1 cellular context compared by ENCODE assay signal in genomic region chr17:29593546-29594440, GRCh38.
TF ChIP-seq lines count a peak whose summit lies in the region.

No MANE protein-coding gene starts in this region.

TF ChIP-seq in K562, 482 proteins besides CTCF, POLR2A, EP300 and RAD21 (continued from another document and continues in another):
- TF ChIP-seq MGA (IDR thresholded peaks at IDR 0.05): no peak
- TF ChIP-seq ATF2 (CRISPR knock-in tag; IDR thresholded peaks at IDR 0.05): peak; percentile 61; the same call in 1 of the 2 replicates
- no peak for TF ChIP-seq ZNF407 (IDR thresholded peaks at IDR 0.05; ENCODE audit: low read depth)
- no peak for TF ChIP-seq ZNF3 (CRISPR knock-in tag; IDR thresholded peaks at IDR 0.05)
- no peak for TF ChIP-seq DIDO1 (tag; IDR thresholded peaks at IDR 0.05; ENCODE audit: low read depth)
- TF ChIP-seq ZNF511 (CRISPR knock-in tag; IDR thresholded peaks at IDR 0.05): peak; percentile 99
- TF ChIP-seq, protein P1, sequence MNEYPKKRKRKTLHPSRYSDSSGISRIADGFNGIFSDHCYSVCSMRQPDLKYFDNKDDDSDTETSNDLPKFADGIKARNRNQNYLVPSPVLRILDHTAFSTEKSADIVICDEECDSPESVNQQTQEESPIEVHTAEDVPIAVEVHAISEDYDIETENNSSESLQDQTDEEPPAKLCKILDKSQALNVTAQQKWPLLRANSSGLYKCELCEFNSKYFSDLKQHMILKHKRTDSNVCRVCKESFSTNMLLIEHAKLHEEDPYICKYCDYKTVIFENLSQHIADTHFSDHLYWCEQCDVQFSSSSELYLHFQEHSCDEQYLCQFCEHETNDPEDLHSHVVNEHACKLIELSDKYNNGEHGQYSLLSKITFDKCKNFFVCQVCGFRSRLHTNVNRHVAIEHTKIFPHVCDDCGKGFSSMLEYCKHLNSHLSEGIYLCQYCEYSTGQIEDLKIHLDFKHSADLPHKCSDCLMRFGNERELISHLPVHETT (CRISPR knock-in tag; conservative IDR thresholded peaks at IDR 0.05 in 1 of 2, IDR thresholded peaks at IDR 0.05 in 1 of 2): peak; percentile 37 to 97; a peak in 2 of 4 replicates
- peak; percentile 50 for TF ChIP-seq ZFX (CRISPR knock-in tag; IDR thresholded peaks at IDR 0.05)
- TF ChIP-seq ATF1 (CRISPR knock-in tag; IDR thresholded peaks at IDR 0.05): peak; percentile 53; the same call in 1 of the 2 replicates
- TF ChIP-seq ATF1 (tag; IDR thresholded peaks at IDR 0.05): no peak
- TF ChIP-seq, protein P2, sequence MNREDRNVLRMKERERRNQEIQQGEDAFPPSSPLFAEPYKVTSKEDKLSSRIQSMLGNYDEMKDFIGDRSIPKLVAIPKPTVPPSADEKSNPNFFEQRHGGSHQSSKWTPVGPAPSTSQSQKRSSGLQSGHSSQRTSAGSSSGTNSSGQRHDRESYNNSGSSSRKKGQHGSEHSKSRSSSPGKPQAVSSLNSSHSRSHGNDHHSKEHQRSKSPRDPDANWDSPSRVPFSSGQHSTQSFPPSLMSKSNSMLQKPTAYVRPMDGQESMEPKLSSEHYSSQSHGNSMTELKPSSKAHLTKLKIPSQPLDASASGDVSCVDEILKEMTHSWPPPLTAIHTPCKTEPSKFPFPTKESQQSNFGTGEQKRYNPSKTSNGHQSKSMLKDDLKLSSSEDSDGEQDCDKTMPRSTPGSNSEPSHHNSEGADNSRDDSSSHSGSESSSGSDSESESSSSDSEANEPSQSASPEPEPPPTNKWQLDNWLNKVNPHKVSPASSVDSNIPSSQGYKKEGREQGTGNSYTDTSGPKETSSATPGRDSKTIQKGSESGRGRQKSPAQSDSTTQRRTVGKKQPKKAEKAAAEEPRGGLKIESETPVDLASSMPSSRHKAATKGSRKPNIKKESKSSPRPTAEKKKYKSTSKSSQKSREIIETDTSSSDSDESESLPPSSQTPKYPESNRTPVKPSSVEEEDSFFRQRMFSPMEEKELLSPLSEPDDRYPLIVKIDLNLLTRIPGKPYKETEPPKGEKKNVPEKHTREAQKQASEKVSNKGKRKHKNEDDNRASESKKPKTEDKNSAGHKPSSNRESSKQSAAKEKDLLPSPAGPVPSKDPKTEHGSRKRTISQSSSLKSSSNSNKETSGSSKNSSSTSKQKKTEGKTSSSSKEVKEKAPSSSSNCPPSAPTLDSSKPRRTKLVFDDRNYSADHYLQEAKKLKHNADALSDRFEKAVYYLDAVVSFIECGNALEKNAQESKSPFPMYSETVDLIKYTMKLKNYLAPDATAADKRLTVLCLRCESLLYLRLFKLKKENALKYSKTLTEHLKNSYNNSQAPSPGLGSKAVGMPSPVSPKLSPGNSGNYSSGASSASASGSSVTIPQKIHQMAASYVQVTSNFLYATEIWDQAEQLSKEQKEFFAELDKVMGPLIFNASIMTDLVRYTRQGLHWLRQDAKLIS (CRISPR knock-in tag; IDR thresholded peaks at IDR 0.05): no peak
- no peak for TF ChIP-seq MEF2D (tag; conservative IDR thresholded peaks at IDR 0.05; ENCODE audit: low read depth)
- TF ChIP-seq ZNF23 (CRISPR knock-in tag; IDR thresholded peaks at IDR 0.05): no peak
- peak; percentile 72 for TF ChIP-seq ZNF184 (CRISPR knock-in tag; IDR thresholded peaks at IDR 0.05)
- TF ChIP-seq FOXA3 (CRISPR knock-in tag; conservative IDR thresholded peaks at IDR 0.05 in 1 of 2, IDR thresholded peaks at IDR 0.05 in 1 of 2): peak in 1 of 2 experiments; percentile 51; a peak in 1 of 4 replicates
- TF ChIP-seq, protein P3, sequence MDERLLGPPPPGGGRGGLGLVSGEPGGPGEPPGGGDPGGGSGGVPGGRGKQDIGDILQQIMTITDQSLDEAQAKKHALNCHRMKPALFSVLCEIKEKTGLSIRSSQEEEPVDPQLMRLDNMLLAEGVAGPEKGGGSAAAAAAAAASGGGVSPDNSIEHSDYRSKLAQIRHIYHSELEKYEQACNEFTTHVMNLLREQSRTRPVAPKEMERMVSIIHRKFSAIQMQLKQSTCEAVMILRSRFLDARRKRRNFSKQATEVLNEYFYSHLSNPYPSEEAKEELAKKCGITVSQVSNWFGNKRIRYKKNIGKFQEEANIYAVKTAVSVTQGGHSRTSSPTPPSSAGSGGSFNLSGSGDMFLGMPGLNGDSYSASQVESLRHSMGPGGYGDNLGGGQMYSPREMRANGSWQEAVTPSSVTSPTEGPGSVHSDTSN (CRISPR knock-in tag; IDR thresholded peaks at IDR 0.05; ENCODE audit: low read depth): peak; percentile 47; the same call in 1 of the 2 replicates
- TF ChIP-seq, protein P3 (tag; conservative IDR thresholded peaks at IDR 0.05; ENCODE audit: low read depth): no peak
